In the genomic region with DNA sequence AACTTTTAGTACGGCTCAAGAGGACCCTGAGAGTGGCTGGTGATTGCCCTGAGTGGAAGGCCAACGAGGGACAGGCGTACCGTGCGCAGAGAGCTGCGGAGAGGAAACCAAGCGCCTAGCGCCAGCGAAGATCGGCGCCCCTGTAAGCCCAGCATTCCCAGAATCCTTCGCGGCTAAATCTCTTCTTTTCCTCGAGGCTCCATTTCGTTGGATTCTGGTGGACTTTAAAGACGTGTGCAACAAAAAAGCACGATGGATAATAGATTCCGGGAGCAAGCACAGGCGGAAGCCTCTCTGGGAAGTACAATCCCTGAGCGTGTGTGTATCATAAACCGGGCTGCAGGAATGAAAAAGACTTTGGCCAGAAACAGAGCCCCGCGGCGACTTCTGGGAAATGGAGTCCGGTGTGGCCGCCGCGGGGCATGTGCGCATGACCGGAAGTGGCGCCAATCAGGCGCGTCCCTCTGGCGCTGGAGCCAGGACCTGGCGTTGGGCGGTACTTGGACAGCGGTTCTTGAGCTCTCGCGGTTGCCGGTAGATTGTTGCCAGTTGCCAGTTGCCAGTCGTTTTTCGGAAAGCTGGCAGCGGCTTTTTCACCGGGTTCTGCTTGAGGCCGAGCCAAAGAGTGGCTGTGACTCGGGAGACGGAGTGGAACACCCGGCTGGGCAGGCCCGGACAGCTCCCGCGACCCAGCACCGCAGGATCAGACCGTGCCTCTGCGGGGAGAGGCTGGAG, we compare ENCODE assay signal across 1 cellular context.
TF ChIP-seq lines count a peak whose summit lies in the region.

A gene (plus strand): TSS at position 449 of the 735 bp plus-strand sequence. CDS start 406 bp downstream, outside the sequence.

TF ChIP-seq in GM12878, 131 proteins besides CTCF, POLR2A, EP300 and RAD21 (continued from another document and continues in another):
- TF ChIP-seq MTA3 (IDR thresholded peaks at IDR 0.05; ENCODE audit: borderline replicate concordance, low read length) (peak; percentile 42; the same call in 1 of the 2 replicates), YBX1 (IDR thresholded peaks at IDR 0.05) (no peak), CREB1 (IDR thresholded peaks at IDR 0.05; ENCODE audit: low read depth) (peak; percentile 98), SIX5 (IDR thresholded peaks at IDR 0.05; ENCODE audit: low read depth, low read length, severe bottlenecking) (peak; percentile 72), RAD51 (IDR thresholded peaks at IDR 0.05) (no peak), CHD1 (IDR thresholded peaks at IDR 0.05; ENCODE audit: low read depth, low read length) (no peak), FOS (IDR thresholded peaks at IDR 0.05; ENCODE audit: borderline replicate concordance, extremely low read depth, insufficient read length) (no peak), JUND (IDR thresholded peaks at IDR 0.05; ENCODE audit: low read depth, low read length) (no peak), RBBP5 (conservative IDR thresholded peaks at IDR 0.05) (no peak), MYB (IDR thresholded peaks at IDR 0.05; ENCODE audit: borderline replicate concordance, low read depth, low read length) (no peak), CHD2 (IDR thresholded peaks at IDR 0.05; ENCODE audit: borderline replicate concordance, low read depth, low read length) (peak; percentile 90), ATF7 (IDR thresholded peaks at IDR 0.05; ENCODE audit: low read depth) (no peak), FOXK2 (IDR thresholded peaks at IDR 0.05) (no peak), ZNF217 (IDR thresholded peaks at IDR 0.05) (no peak), BRCA1 (IDR thresholded peaks at IDR 0.05; ENCODE audit: low read depth, low read length) (no peak), SMARCA5 (IDR thresholded peaks at IDR 0.05) (no peak), NFXL1 (IDR thresholded peaks at IDR 0.05; ENCODE audit: borderline replicate concordance) (no peak), IKZF1 (conservative IDR thresholded peaks at IDR 0.05) (peak; percentile 92), CEBPB (IDR thresholded peaks at IDR 0.05; ENCODE audit: borderline replicate concordance in 1 of 2, low read depth in 2 of 2, low read length in 2 of 2) (no peak), ZNF384 (IDR thresholded peaks at IDR 0.05; ENCODE audit: borderline replicate concordance, low read depth, low read length) (no peak), TCF12 (IDR thresholded peaks at IDR 0.05; ENCODE audit: low read depth, low read length) (peak; percentile 57; the same call in 1 of the 2 replicates), CBX3 (IDR thresholded peaks at IDR 0.05; ENCODE audit: borderline replicate concordance, low read depth) (no peak), HDAC6 (IDR thresholded peaks at IDR 0.05; ENCODE audit: unreplicated experiment) (no peak), SREBF2 (IDR thresholded peaks at IDR 0.05; ENCODE audit: low read length) (no peak), BHLHE40 (IDR thresholded peaks at IDR 0.05; ENCODE audit: borderline replicate concordance in 1 of 2, low read depth in 2 of 2, low read length in 1 of 2) (0 out of 4 replicates have a peak, but pooled peaks of 1 of the 2 experiments have one; percentile 44), PAX8 (IDR thresholded peaks at IDR 0.05) (no peak), SUZ12 (IDR thresholded peaks at IDR 0.05; ENCODE audit: unreplicated experiment) (no peak), RUNX3 (IDR thresholded peaks at IDR 0.05; ENCODE audit: low read length) (peak; percentile 42; the same call in 1 of the 2 replicates), JUNB (IDR thresholded peaks at IDR 0.05) (no peak)
- TF ChIP-seq, protein P1, sequence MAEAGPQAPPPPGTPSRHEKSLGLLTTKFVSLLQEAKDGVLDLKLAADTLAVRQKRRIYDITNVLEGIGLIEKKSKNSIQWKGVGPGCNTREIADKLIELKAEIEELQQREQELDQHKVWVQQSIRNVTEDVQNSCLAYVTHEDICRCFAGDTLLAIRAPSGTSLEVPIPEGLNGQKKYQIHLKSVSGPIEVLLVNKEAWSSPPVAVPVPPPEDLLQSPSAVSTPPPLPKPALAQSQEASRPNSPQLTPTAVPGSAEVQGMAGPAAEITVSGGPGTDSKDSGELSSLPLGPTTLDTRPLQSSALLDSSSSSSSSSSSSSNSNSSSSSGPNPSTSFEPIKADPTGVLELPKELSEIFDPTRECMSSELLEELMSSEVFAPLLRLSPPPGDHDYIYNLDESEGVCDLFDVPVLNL (IDR thresholded peaks at IDR 0.05; ENCODE audit: low read depth, low read length) = no peak
- TF ChIP-seq, protein P2, sequence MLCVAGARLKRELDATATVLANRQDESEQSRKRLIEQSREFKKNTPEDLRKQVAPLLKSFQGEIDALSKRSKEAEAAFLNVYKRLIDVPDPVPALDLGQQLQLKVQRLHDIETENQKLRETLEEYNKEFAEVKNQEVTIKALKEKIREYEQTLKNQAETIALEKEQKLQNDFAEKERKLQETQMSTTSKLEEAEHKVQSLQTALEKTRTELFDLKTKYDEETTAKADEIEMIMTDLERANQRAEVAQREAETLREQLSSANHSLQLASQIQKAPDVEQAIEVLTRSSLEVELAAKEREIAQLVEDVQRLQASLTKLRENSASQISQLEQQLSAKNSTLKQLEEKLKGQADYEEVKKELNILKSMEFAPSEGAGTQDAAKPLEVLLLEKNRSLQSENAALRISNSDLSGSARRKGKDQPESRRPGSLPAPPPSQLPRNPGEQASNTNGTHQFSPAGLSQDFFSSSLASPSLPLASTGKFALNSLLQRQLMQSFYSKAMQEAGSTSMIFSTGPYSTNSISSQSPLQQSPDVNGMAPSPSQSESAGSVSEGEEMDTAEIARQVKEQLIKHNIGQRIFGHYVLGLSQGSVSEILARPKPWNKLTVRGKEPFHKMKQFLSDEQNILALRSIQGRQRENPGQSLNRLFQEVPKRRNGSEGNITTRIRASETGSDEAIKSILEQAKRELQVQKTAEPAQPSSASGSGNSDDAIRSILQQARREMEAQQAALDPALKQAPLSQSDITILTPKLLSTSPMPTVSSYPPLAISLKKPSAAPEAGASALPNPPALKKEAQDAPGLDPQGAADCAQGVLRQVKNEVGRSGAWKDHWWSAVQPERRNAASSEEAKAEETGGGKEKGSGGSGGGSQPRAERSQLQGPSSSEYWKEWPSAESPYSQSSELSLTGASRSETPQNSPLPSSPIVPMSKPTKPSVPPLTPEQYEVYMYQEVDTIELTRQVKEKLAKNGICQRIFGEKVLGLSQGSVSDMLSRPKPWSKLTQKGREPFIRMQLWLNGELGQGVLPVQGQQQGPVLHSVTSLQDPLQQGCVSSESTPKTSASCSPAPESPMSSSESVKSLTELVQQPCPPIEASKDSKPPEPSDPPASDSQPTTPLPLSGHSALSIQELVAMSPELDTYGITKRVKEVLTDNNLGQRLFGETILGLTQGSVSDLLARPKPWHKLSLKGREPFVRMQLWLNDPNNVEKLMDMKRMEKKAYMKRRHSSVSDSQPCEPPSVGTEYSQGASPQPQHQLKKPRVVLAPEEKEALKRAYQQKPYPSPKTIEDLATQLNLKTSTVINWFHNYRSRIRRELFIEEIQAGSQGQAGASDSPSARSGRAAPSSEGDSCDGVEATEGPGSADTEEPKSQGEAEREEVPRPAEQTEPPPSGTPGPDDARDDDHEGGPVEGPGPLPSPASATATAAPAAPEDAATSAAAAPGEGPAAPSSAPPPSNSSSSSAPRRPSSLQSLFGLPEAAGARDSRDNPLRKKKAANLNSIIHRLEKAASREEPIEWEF (IDR thresholded peaks at IDR 0.05; ENCODE audit: insufficient replicate concordance, low read depth, low read length) = no peak
- TF ChIP-seq, protein P3, sequence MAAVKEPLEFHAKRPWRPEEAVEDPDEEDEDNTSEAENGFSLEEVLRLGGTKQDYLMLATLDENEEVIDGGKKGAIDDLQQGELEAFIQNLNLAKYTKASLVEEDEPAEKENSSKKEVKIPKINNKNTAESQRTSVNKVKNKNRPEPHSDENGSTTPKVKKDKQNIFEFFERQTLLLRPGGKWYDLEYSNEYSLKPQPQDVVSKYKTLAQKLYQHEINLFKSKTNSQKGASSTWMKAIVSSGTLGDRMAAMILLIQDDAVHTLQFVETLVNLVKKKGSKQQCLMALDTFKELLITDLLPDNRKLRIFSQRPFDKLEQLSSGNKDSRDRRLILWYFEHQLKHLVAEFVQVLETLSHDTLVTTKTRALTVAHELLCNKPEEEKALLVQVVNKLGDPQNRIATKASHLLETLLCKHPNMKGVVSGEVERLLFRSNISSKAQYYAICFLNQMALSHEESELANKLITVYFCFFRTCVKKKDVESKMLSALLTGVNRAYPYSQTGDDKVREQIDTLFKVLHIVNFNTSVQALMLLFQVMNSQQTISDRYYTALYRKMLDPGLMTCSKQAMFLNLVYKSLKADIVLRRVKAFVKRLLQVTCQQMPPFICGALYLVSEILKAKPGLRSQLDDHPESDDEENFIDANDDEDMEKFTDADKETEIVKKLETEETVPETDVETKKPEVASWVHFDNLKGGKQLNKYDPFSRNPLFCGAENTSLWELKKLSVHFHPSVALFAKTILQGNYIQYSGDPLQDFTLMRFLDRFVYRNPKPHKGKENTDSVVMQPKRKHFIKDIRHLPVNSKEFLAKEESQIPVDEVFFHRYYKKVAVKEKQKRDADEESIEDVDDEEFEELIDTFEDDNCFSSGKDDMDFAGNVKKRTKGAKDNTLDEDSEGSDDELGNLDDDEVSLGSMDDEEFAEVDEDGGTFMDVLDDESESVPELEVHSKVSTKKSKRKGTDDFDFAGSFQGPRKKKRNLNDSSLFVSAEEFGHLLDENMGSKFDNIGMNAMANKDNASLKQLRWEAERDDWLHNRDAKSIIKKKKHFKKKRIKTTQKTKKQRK (IDR thresholded peaks at IDR 0.05; ENCODE audit: low read depth, low read length) = no peak
- TF ChIP-seq, protein P4, sequence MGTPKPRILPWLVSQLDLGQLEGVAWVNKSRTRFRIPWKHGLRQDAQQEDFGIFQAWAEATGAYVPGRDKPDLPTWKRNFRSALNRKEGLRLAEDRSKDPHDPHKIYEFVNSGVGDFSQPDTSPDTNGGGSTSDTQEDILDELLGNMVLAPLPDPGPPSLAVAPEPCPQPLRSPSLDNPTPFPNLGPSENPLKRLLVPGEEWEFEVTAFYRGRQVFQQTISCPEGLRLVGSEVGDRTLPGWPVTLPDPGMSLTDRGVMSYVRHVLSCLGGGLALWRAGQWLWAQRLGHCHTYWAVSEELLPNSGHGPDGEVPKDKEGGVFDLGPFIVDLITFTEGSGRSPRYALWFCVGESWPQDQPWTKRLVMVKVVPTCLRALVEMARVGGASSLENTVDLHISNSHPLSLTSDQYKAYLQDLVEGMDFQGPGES (IDR thresholded peaks at IDR 0.05) = no peak
- TF ChIP-seq, protein P5, sequence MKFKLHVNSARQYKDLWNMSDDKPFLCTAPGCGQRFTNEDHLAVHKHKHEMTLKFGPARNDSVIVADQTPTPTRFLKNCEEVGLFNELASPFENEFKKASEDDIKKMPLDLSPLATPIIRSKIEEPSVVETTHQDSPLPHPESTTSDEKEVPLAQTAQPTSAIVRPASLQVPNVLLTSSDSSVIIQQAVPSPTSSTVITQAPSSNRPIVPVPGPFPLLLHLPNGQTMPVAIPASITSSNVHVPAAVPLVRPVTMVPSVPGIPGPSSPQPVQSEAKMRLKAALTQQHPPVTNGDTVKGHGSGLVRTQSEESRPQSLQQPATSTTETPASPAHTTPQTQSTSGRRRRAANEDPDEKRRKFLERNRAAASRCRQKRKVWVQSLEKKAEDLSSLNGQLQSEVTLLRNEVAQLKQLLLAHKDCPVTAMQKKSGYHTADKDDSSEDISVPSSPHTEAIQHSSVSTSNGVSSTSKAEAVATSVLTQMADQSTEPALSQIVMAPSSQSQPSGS (IDR thresholded peaks at IDR 0.05; ENCODE audit: low read length) = no peak
- TF ChIP-seq, protein P6, sequence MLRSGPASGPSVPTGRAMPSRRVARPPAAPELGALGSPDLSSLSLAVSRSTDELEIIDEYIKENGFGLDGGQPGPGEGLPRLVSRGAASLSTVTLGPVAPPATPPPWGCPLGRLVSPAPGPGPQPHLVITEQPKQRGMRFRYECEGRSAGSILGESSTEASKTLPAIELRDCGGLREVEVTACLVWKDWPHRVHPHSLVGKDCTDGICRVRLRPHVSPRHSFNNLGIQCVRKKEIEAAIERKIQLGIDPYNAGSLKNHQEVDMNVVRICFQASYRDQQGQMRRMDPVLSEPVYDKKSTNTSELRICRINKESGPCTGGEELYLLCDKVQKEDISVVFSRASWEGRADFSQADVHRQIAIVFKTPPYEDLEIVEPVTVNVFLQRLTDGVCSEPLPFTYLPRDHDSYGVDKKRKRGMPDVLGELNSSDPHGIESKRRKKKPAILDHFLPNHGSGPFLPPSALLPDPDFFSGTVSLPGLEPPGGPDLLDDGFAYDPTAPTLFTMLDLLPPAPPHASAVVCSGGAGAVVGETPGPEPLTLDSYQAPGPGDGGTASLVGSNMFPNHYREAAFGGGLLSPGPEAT (IDR thresholded peaks at IDR 0.05; ENCODE audit: low read depth) = peak; percentile 91
- TF ChIP-seq, protein P7, sequence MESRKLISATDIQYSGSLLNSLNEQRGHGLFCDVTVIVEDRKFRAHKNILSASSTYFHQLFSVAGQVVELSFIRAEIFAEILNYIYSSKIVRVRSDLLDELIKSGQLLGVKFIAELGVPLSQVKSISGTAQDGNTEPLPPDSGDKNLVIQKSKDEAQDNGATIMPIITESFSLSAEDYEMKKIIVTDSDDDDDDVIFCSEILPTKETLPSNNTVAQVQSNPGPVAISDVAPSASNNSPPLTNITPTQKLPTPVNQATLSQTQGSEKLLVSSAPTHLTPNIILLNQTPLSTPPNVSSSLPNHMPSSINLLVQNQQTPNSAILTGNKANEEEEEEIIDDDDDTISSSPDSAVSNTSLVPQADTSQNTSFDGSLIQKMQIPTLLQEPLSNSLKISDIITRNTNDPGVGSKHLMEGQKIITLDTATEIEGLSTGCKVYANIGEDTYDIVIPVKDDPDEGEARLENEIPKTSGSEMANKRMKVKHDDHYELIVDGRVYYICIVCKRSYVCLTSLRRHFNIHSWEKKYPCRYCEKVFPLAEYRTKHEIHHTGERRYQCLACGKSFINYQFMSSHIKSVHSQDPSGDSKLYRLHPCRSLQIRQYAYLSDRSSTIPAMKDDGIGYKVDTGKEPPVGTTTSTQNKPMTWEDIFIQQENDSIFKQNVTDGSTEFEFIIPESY (IDR thresholded peaks at IDR 0.05) = no peak
- TF ChIP-seq, protein P8, sequence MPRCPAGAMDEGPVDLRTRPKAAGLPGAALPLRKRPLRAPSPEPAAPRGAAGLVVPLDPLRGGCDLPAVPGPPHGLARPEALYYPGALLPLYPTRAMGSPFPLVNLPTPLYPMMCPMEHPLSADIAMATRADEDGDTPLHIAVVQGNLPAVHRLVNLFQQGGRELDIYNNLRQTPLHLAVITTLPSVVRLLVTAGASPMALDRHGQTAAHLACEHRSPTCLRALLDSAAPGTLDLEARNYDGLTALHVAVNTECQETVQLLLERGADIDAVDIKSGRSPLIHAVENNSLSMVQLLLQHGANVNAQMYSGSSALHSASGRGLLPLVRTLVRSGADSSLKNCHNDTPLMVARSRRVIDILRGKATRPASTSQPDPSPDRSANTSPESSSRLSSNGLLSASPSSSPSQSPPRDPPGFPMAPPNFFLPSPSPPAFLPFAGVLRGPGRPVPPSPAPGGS (IDR thresholded peaks at IDR 0.05; ENCODE audit: borderline replicate concordance, insufficient read depth, low read depth, low read length, poor library complexity, severe bottlenecking) = no peak
